Comparison of ENCODE assay signal across 1 cellular context in the genomic region with DNA sequence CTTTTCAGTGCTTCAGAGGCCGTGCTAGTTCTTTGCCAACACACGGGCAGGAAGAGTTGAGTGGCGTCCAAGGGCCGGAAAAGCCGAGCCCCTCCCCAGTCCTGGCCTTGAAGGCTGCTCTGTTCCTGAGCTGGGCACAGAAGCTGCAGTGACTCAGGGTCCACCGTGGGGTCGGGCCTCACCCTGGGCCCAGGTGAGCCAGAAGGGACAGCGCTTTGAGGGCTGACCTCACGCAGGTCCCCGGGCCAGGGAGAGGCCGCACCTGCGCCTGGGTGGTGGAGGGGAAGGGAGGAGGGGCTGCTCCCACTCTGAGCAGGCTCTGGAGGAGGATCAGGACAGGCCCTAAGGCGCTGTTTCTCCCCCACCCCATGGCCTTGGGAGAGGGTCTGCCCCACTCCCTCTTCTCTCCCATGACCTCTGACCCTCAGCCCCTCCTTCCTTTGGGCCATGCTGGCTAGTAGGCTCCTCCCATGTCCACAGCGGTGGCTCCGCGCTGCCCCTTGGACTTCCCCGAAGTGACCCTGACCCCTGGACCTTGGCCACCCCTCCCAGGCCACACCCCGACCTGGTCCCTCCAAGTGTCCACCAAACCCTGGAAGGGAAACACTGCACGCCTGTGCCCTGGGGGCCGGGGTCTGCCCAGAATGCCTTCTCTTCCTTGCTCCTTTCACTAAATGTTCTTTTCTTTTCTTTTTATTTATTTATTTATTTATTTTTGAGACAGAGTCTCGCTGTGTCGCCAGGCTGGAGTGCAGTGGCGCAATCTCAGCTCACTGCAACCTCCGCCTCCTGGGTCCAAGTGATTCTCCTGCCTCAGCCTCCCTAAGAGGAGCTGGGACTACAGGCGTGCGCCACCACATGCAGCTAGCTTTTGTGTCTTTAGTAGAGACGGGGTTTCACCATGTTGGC.
TF ChIP-seq lines count a peak whose summit lies in the region.

No MANE protein-coding gene starts in this region.

TF ChIP-seq in HepG2, 621 proteins besides CTCF, POLR2A, EP300 and RAD21 (continued from another document and continues in another):
- TF ChIP-seq, protein P1, sequence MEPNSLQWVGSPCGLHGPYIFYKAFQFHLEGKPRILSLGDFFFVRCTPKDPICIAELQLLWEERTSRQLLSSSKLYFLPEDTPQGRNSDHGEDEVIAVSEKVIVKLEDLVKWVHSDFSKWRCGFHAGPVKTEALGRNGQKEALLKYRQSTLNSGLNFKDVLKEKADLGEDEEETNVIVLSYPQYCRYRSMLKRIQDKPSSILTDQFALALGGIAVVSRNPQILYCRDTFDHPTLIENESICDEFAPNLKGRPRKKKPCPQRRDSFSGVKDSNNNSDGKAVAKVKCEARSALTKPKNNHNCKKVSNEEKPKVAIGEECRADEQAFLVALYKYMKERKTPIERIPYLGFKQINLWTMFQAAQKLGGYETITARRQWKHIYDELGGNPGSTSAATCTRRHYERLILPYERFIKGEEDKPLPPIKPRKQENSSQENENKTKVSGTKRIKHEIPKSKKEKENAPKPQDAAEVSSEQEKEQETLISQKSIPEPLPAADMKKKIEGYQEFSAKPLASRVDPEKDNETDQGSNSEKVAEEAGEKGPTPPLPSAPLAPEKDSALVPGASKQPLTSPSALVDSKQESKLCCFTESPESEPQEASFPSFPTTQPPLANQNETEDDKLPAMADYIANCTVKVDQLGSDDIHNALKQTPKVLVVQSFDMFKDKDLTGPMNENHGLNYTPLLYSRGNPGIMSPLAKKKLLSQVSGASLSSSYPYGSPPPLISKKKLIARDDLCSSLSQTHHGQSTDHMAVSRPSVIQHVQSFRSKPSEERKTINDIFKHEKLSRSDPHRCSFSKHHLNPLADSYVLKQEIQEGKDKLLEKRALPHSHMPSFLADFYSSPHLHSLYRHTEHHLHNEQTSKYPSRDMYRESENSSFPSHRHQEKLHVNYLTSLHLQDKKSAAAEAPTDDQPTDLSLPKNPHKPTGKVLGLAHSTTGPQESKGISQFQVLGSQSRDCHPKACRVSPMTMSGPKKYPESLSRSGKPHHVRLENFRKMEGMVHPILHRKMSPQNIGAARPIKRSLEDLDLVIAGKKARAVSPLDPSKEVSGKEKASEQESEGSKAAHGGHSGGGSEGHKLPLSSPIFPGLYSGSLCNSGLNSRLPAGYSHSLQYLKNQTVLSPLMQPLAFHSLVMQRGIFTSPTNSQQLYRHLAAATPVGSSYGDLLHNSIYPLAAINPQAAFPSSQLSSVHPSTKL (CRISPR knock-in tag; IDR thresholded peaks at IDR 0.05): peak; percentile 40; the same call in 1 of the 2 replicates
- TF ChIP-seq NR2F2 (IDR thresholded peaks at IDR 0.05; ENCODE audit: borderline replicate concordance, low read depth): peak; percentile 73
- TF ChIP-seq, protein P2, sequence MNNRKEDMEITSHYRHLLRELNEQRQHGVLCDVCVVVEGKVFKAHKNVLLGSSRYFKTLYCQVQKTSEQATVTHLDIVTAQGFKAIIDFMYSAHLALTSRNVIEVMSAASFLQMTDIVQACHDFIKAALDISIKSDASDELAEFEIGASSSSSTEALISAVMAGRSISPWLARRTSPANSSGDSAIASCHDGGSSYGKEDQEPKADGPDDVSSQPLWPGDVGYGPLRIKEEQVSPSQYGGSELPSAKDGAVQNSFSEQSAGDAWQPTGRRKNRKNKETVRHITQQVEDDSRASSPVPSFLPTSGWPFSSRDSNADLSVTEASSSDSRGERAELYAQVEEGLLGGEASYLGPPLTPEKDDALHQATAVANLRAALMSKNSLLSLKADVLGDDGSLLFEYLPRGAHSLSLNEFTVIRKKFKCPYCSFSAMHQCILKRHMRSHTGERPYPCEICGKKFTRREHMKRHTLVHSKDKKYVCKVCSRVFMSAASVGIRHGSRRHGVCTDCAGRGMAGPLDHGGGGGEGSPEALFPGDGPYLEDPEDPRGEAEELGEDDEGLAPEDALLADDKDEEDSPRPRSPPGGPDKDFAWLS (CRISPR knock-in tag; IDR thresholded peaks at IDR 0.05; ENCODE audit: borderline replicate concordance): no peak
- TF ChIP-seq, protein P3, sequence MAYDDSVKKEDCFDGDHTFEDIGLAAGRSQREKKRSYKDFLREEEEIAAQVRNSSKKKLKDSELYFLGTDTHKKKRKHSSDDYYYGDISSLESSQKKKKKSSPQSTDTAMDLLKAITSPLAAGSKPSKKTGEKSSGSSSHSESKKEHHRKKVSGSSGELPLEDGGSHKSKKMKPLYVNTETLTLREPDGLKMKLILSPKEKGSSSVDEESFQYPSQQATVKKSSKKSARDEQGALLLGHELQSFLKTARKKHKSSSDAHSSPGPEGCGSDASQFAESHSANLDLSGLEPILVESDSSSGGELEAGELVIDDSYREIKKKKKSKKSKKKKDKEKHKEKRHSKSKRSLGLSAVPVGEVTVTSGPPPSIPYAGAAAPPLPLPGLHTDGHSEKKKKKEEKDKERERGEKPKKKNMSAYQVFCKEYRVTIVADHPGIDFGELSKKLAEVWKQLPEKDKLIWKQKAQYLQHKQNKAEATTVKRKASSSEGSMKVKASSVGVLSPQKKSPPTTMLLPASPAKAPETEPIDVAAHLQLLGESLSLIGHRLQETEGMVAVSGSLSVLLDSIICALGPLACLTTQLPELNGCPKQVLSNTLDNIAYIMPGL (CRISPR knock-in tag; IDR thresholded peaks at IDR 0.05; ENCODE audit: borderline replicate concordance in 1 of 2, low read depth in 1 of 2): no peak; a peak in 1 of 4 replicates
- TF ChIP-seq, protein P4, sequence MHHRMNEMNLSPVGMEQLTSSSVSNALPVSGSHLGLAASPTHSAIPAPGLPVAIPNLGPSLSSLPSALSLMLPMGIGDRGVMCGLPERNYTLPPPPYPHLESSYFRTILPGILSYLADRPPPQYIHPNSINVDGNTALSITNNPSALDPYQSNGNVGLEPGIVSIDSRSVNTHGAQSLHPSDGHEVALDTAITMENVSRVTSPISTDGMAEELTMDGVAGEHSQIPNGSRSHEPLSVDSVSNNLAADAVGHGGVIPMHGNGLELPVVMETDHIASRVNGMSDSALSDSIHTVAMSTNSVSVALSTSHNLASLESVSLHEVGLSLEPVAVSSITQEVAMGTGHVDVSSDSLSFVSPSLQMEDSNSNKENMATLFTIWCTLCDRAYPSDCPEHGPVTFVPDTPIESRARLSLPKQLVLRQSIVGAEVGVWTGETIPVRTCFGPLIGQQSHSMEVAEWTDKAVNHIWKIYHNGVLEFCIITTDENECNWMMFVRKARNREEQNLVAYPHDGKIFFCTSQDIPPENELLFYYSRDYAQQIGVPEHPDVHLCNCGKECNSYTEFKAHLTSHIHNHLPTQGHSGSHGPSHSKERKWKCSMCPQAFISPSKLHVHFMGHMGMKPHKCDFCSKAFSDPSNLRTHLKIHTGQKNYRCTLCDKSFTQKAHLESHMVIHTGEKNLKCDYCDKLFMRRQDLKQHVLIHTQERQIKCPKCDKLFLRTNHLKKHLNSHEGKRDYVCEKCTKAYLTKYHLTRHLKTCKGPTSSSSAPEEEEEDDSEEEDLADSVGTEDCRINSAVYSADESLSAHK (CRISPR knock-in tag; IDR thresholded peaks at IDR 0.05; ENCODE audit: borderline replicate concordance): no peak
- TF ChIP-seq ZBTB20 (CRISPR knock-in tag; IDR thresholded peaks at IDR 0.05; ENCODE audit: borderline replicate concordance, low read depth): no peak
- peak; percentile 60 for TF ChIP-seq CREM (IDR thresholded peaks at IDR 0.05)
- no peak for TF ChIP-seq CREM (CRISPR knock-in tag; IDR thresholded peaks at IDR 0.05)
- TF ChIP-seq, protein P5, sequence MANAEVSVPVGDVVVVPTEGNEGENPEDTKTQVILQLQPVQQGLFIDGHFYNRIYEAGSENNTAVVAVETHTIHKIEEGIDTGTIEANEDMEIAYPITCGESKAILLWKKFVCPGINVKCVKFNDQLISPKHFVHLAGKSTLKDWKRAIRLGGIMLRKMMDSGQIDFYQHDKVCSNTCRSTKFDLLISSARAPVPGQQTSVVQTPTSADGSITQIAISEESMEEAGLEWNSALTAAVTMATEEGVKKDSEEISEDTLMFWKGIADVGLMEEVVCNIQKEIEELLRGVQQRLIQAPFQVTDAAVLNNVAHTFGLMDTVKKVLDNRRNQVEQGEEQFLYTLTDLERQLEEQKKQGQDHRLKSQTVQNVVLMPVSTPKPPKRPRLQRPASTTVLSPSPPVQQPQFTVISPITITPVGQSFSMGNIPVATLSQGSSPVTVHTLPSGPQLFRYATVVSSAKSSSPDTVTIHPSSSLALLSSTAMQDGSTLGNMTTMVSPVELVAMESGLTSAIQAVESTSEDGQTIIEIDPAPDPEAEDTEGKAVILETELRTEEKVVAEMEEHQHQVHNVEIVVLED (CRISPR knock-in tag; IDR thresholded peaks at IDR 0.05; ENCODE audit: borderline replicate concordance): no peak
- no peak for TF ChIP-seq ARNT2 (CRISPR knock-in tag; IDR thresholded peaks at IDR 0.05; ENCODE audit: low read depth)
- no peak for TF ChIP-seq ZFP37 (CRISPR knock-in tag; IDR thresholded peaks at IDR 0.05; ENCODE audit: borderline replicate concordance)
- TF ChIP-seq KLF13 (CRISPR knock-in tag; IDR thresholded peaks at IDR 0.05): 0 out of 2 replicates have a peak, but pooled peaks have one; percentile 34
- TF ChIP-seq, protein P6, sequence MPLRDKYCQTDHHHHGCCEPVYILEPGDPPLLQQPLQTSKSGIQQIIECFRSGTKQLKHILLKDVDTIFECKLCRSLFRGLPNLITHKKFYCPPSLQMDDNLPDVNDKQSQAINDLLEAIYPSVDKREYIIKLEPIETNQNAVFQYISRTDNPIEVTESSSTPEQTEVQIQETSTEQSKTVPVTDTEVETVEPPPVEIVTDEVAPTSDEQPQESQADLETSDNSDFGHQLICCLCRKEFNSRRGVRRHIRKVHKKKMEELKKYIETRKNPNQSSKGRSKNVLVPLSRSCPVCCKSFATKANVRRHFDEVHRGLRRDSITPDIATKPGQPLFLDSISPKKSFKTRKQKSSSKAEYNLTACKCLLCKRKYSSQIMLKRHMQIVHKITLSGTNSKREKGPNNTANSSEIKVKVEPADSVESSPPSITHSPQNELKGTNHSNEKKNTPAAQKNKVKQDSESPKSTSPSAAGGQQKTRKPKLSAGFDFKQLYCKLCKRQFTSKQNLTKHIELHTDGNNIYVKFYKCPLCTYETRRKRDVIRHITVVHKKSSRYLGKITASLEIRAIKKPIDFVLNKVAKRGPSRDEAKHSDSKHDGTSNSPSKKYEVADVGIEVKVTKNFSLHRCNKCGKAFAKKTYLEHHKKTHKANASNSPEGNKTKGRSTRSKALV (CRISPR knock-in tag; IDR thresholded peaks at IDR 0.05): no peak
- TF ChIP-seq POLR2AphosphoS2 (IDR thresholded peaks at IDR 0.05; ENCODE audit: low read depth, low read length): no peak
- TF ChIP-seq NPAS2 (CRISPR knock-in tag; IDR thresholded peaks at IDR 0.05; ENCODE audit: borderline replicate concordance): no peak
- TF ChIP-seq ZNF598 (CRISPR knock-in tag; IDR thresholded peaks at IDR 0.05; ENCODE audit: borderline replicate concordance): no peak
- no peak for TF ChIP-seq KDM1A (CRISPR knock-in tag; IDR thresholded peaks at IDR 0.05)
- TF ChIP-seq, protein P7, sequence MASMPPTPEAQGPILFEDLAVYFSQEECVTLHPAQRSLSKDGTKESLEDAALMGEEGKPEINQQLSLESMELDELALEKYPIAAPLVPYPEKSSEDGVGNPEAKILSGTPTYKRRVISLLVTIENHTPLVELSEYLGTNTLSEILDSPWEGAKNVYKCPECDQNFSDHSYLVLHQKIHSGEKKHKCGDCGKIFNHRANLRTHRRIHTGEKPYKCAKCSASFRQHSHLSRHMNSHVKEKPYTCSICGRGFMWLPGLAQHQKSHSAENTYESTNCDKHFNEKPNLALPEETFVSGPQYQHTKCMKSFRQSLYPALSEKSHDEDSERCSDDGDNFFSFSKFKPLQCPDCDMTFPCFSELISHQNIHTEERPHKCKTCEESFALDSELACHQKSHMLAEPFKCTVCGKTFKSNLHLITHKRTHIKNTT (CRISPR knock-in tag; IDR thresholded peaks at IDR 0.05): no peak
- TF ChIP-seq ZNF615 (CRISPR knock-in tag; IDR thresholded peaks at IDR 0.05; ENCODE audit: borderline replicate concordance): no peak
- no peak for TF ChIP-seq ZNF616 (CRISPR knock-in tag; IDR thresholded peaks at IDR 0.05; ENCODE audit: low read depth)
- TF ChIP-seq ZNF501 (CRISPR knock-in tag; IDR thresholded peaks at IDR 0.05): no peak
- no peak for TF ChIP-seq NFE2L2 (IDR thresholded peaks at IDR 0.05; ENCODE audit: low read length)
- TF ChIP-seq, protein P8, sequence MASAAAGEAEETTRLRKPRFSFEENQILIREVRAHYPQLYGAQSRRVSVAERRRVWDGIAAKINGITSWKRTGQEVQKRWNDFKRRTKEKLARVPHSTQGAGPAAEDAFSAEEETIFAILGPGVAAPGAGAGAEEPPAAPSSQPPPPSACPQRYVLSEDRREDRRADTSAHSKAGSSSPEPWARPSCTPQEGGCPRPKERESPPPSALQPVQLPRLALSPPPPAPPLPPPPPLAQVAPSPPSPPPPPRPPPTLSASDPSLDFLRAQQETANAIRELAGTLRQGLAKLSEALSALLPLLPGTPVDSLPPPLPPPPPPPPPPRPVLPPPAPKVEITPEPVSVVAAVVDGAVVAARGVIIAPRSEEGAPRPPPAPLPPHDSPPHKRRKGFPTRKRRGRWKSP (CRISPR knock-in tag; IDR thresholded peaks at IDR 0.05): 0 out of 2 replicates have a peak, but pooled peaks have one; percentile 34
- TF ChIP-seq KDM5A (IDR thresholded peaks at IDR 0.05; ENCODE audit: borderline replicate concordance, low read length): no peak
- TF ChIP-seq ZNF367 (CRISPR knock-in tag; IDR thresholded peaks at IDR 0.05; ENCODE audit: borderline replicate concordance): no peak
- TF ChIP-seq, protein P9, sequence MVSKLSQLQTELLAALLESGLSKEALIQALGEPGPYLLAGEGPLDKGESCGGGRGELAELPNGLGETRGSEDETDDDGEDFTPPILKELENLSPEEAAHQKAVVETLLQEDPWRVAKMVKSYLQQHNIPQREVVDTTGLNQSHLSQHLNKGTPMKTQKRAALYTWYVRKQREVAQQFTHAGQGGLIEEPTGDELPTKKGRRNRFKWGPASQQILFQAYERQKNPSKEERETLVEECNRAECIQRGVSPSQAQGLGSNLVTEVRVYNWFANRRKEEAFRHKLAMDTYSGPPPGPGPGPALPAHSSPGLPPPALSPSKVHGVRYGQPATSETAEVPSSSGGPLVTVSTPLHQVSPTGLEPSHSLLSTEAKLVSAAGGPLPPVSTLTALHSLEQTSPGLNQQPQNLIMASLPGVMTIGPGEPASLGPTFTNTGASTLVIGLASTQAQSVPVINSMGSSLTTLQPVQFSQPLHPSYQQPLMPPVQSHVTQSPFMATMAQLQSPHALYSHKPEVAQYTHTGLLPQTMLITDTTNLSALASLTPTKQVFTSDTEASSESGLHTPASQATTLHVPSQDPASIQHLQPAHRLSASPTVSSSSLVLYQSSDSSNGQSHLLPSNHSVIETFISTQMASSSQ (IDR thresholded peaks at IDR 0.05; ENCODE audit: low read depth): no peak
- TF ChIP-seq, protein P9 (CRISPR knock-in tag; IDR thresholded peaks at IDR 0.05; ENCODE audit: borderline replicate concordance): peak; percentile 3; the same call in 1 of the 2 replicates
- TF ChIP-seq GATAD1 (CRISPR knock-in tag; IDR thresholded peaks at IDR 0.05): no peak
